24 cellular contexts compared by ENCODE assay signal in the genomic region with DNA sequence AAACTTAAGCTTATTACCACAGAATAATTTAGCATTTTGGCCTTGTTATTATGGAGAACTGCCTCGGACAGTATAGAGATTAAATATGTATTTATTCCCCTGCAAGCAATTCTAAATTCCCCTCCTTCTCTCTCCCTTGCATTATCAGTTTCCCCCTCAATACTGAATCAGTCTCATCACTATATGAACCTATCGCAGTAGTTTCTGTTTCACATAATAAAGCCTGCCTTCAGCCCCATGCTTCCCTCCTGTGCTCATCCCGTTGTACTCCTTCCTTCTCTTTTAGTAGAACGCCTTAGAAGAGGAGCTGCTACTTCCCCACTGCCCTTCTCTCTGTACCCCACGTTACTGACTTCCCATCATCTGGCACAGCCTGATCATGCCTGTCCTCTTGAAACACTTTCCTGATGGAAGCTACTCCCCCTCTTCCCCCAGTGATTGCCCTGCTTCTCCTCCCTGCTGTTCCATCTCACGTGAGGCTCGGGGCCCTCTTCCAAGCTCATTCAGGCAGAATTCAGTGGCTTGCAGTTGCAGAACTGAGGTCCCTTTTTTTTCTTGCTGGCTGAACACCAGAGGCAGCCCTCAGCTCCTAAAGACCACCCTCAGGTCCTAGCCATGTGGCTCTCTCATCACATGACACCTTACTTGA.
DNase-seq lines count a peak whose midpoint lies in the region; ATAC-seq and TF ChIP-seq lines count a peak whose summit lies in the region.
"Had no signal": no experiment of that assay in that cellular context is flagged by ENCODE, and none has a peak within 500 bp of the region (broad histone marks: within the 10 kb centered on the region; RNA-seq: fewer than 3 reads in every experiment).

No MANE protein-coding gene starts in this region.

- H3K4me1 ChIP-seq in upper lobe of right lung, result peaks cover 7% of the 10 kb centered on the region
- H3K4me1 ChIP-seq: body of pancreas had no signal

- H3K9me3 ChIP-seq in upper lobe of right lung, result no peaks in the 10 kb centered on the region
- H3K9me3 ChIP-seq: body of pancreas, mucosa of descending colon, tibial artery had no signal

- intact Hi-C loops in left ventricle myocardium superior (cut with micrococcal nuclease), result no loop called here
- intact Hi-C loops in Right ventricle myocardium superior (cut with DNase I), result no loop called here
- intact Hi-C loops in upper lobe of right lung (cut with DNase I), result no loop called here

- no peaks in the 10 kb centered on the region for H3K27me3 ChIP-seq in upper lobe of right lung
- H3K27me3 ChIP-seq: body of pancreas, tibial artery had no signal

- no peaks in the 10 kb centered on the region for H3K36me3 ChIP-seq in upper lobe of right lung

- no peak overlapping the region for H3K4me3 ChIP-seq in upper lobe of right lung
- H3K4me3 ChIP-seq: body of pancreas, lung, mucosa of descending colon, SK-N-MC, tibial artery had no signal

- no peak for TF ChIP-seq CTCF in upper lobe of right lung (IDR thresholded peaks at IDR 0.05)

- H3K27ac ChIP-seq in upper lobe of right lung, result no peak overlapping the region
- H3K27ac ChIP-seq: body of pancreas, SK-N-MC, tibial artery had no signal

- DNase-seq in left ventricle myocardium superior (no peak), Right ventricle myocardium superior (no peak), NCI-H2171 treated with DMSO at 0.1 percent for 48 hours (lab: John Stamatoyannopoulos, UW) (peak; percentile 67), foreskin melanocyte (peak; percentile 10), upper lobe of right lung (no peak), NCI-H1694 treated with DMSO at 0.1 percent for 48 hours (lab: John Stamatoyannopoulos, UW) (no peak)
- DNase-seq: activated CD4-positive, alpha-beta memory T cell treated with anti-CD3 and anti-CD28 coated beads for 36 hours; activated CD8-positive, alpha-beta memory T cell treated with anti-CD3 and anti-CD28 coated beads, Interleukin-2, amount 50 U/mL, for 4 hours; activated naive CD4-positive, alpha-beta T cell treated with anti-CD3 and anti-CD28 coated beads, Interleukin-2, amount 50 U/mL, for 16 hours; AML-193; body of pancreas; CD4-positive, alpha-beta T cell; mucosa of descending colon; natural killer cell; NCI-H1092 treated with DMSO at 0.1 percent for 48 hours; NCI-H446; stimulated activated CD4-positive, alpha-beta T cell treated with anti-CD3 and anti-CD28 coated beads, Interleukin-4, amount 100 ng/mL, for 24 hours; tibial artery had no signal

- ATAC-seq in left ventricle myocardium superior, result peak; percentile 15
- no peak for ATAC-seq in Right ventricle myocardium superior (ENCODE audit: poor library complexity)
- peak; percentile 25 for ATAC-seq in upper lobe of right lung
- no peak for ATAC-seq in GM21786 (IDR thresholded peaks at IDR 0.05; ENCODE audit: unreplicated experiment)
- ATAC-seq in HG03095 (IDR thresholded peaks at IDR 0.05; ENCODE audit: unreplicated experiment), result no peak
- ATAC-seq: activated CD4-positive, CD25-positive, alpha-beta regulatory T cell treated with anti-CD3 and anti-CD28 coated beads, Interleukin-2, amount 50 U/mL, for 24 hours; activated T-helper 17 cell treated with anti-CD3 and anti-CD28 coated beads, Interleukin-2, amount 50 U/mL, for 72 hours; body of pancreas; mucosa of descending colon; natural killer cell had no signal

Comparison
In these comparisons a context has a peak if more than half of its experiments do, and no peak if none do; other contexts are left out.
1. ATAC-seq: peak in left ventricle myocardium superior (single experiment) and upper lobe of right lung (single experiment); none in Right ventricle myocardium superior (single experiment), GM21786 (single experiment) and HG03095 (single experiment).
2. DNase-seq: peak in NCI-H2171 treated with DMSO at 0.1 percent for 48 hours (single experiment) and foreskin melanocyte (single experiment); none in left ventricle myocardium superior (single experiment), Right ventricle myocardium superior (single experiment), upper lobe of right lung (single experiment) and NCI-H1694 treated with DMSO at 0.1 percent for 48 hours (single experiment).